Comparison of ENCODE assay signal across 13 cellular contexts in the genomic region with DNA sequence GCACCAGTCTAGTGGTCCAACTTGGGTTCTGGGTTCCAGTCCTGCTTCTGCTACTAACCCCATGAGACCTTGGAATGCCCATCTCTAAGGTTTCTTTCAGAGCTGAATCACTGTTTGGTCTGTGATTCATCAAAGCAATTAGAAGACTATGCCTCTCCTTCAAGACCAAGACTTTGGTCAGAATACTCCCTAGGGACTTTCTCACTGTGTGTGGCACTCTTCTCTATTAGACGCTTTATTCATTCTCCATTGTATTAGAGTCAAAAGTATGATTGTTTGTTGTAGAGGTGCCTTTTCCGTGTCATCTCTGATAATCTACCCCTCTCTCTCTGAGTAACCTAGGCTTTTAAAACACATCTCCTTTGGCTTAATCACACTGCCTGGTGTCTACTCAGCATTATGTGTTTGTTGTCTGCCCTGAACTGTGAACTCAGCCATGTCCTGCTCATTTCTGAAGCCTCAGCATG.
DNase-seq lines count a peak whose midpoint lies in the region; ATAC-seq and TF ChIP-seq lines count a peak whose summit lies in the region.
"Had no signal": no experiment of that assay in that cellular context is flagged by ENCODE, and none has a peak within 500 bp of the region (broad histone marks: within the 10 kb centered on the region; RNA-seq: fewer than 3 reads in every experiment).

No MANE protein-coding gene starts in this region.

- H3K4me1 ChIP-seq in hepatocyte (ENCODE audit: insufficient read depth): peaks cover 9% of the 10 kb centered on the region
- peaks cover 0 to 99% (median 64%) of the 10 kb centered on the region in 4 donors for H3K4me1 ChIP-seq in tibial artery

- no peak overlapping the region for H2AFZ ChIP-seq in hepatocyte

- H3K27me3 Mint-ChIP-seq in activated naive CD4-positive, alpha-beta T cell treated with anti-CD3 and anti-CD28 coated beads, Interleukin-2, amount 10 ng/mL, durations not matched to agents 7 days and 5 days: no peaks in the 10 kb centered on the region

- peak; percentile 59 to 78 for ATAC-seq in activated naive CD4-positive, alpha-beta T cell treated with anti-CD3 and anti-CD28 coated beads, Interleukin-2, amount 50 U/mL, for 72 hours
- no peak for ATAC-seq in HG02623 (IDR thresholded peaks at IDR 0.05; ENCODE audit: unreplicated experiment)

- H3K36me3 ChIP-seq in hepatocyte (replicated peaks; ENCODE audit: insufficient read depth, low read depth) (no peaks in the 10 kb centered on the region), tibial artery (no peaks in the 10 kb centered on the region)

- no peak overlapping the region for H3K4me2 ChIP-seq in hepatocyte

- H3K27ac ChIP-seq in hepatocyte: peak overlapping the region; percentile 57
- peak overlapping the region; percentile 67 to 68 for H3K27ac ChIP-seq in tibial artery

- peaks cover 0 to 6% of the 10 kb centered on the region in 2 donors for H3K36me3 Mint-ChIP-seq in activated naive CD4-positive, alpha-beta T cell treated with anti-CD3 and anti-CD28 coated beads, Interleukin-2, amount 50 U/mL, for 72 hours
- H3K36me3 Mint-ChIP-seq in activated naive CD4-positive, alpha-beta T cell treated with anti-CD3 and anti-CD28 coated beads, Interleukin-2, amount 10 ng/mL, durations not matched to agents 7 days and 5 days: peaks cover 16% of the 10 kb centered on the region

- H3K4me3 ChIP-seq in hepatocyte: no peak overlapping the region
- no peak overlapping the region for H3K4me3 ChIP-seq in tibial artery

- H3K27me3 ChIP-seq in hepatocyte (no peaks in the 10 kb centered on the region), tibial artery (no peaks in the 10 kb centered on the region)

- 82% methylated on average over 2 of the region's 2 CpGs for WGBS in hepatocyte (ENCODE audit: low lambda C conversion rate, missing lambda C conversion rate)

- no peaks in the 10 kb centered on the region for H3K9me3 ChIP-seq in hepatocyte (ENCODE audit: low read depth)
- H3K9me3 ChIP-seq in tibial artery: no peaks in the 10 kb centered on the region

- no peak overlapping the region for H3K4me3 Mint-ChIP-seq in activated naive CD4-positive, alpha-beta T cell treated with anti-CD3 and anti-CD28 coated beads, Interleukin-2, amount 10 ng/mL, durations not matched to agents 7 days and 5 days

- no peak overlapping the region for H3K27ac Mint-ChIP-seq in activated naive CD4-positive, alpha-beta T cell treated with anti-CD3 and anti-CD28 coated beads, Interleukin-2, amount 50 U/mL, for 72 hours
- no peak overlapping the region for H3K27ac Mint-ChIP-seq in activated naive CD4-positive, alpha-beta T cell treated with anti-CD3 and anti-CD28 coated beads, Interleukin-2, amount 10 ng/mL, durations not matched to agents 7 days and 5 days

- CTCF ChIA-PET in activated naive CD4-positive, alpha-beta T cell treated with anti-CD3 and anti-CD28 coated beads, Interleukin-2, amount 10 ng/mL, durations not matched to agents 7 days and 5 days (lab: Charles Lee): no interaction called here

- intact Hi-C loops in tibial artery (cut with DNase I; ENCODE audit: low total_unique reads): no loop called here

- TF ChIP-seq CTCF in hepatocyte (IDR thresholded peaks at IDR 0.05; ENCODE audit: poor library complexity) (no peak), tibial artery (IDR thresholded peaks at IDR 0.05) (no peak)

- no peaks in the 10 kb centered on the region for H3K9me2 ChIP-seq in hepatocyte (replicated peaks; ENCODE audit: insufficient read depth)

- no peaks in the 10 kb centered on the region for H4K20me1 ChIP-seq in hepatocyte (ENCODE audit: insufficient read depth, poor library complexity, severe bottlenecking)

- no peak for DNase-seq in activated naive CD4-positive, alpha-beta T cell treated with anti-CD3 and anti-CD28 coated beads, Interleukin-2, amount 50 U/mL, for 72 hours (ENCODE audit: low spot score in 2 of 2)
- no peak for DNase-seq in activated naive CD4-positive, alpha-beta T cell treated with anti-CD3 and anti-CD28 coated beads, Interleukin-2, amount 10 ng/mL, durations not matched to agents 7 days and 5 days
- DNase-seq in SW480 (ENCODE audit: low spot score) (peak; percentile 4), hepatocyte (ENCODE audit: low spot score) (peak; percentile 27), tibial artery (no peak), Ammon's horn (ENCODE audit: low spot score) (no peak), superior temporal gyrus (ENCODE audit: extremely low spot score) (no peak)
- DNase-seq: AML-193; anterior cingulate cortex; NCI-H1048; OCI-M1; stimulated activated CD4-positive, alpha-beta T cell treated with anti-CD3 and anti-CD28 coated beads, Interleukin-4, amount 100 ng/mL, for 1 hour had no signal

- no peaks in the 10 kb centered on the region for H3K9me3 Mint-ChIP-seq in activated naive CD4-positive, alpha-beta T cell treated with anti-CD3 and anti-CD28 coated beads, Interleukin-2, amount 50 U/mL, for 72 hours
- H3K9me3 Mint-ChIP-seq in activated naive CD4-positive, alpha-beta T cell treated with anti-CD3 and anti-CD28 coated beads, Interleukin-2, amount 10 ng/mL, durations not matched to agents 7 days and 5 days: no peaks in the 10 kb centered on the region

- peaks cover 69% of the 10 kb centered on the region for H3K79me2 ChIP-seq in hepatocyte

- no peaks in the 10 kb centered on the region for H3K4me1 Mint-ChIP-seq in activated naive CD4-positive, alpha-beta T cell treated with anti-CD3 and anti-CD28 coated beads, Interleukin-2, amount 10 ng/mL, durations not matched to agents 7 days and 5 days

Comparison
In these comparisons a context has a peak if more than half of its experiments do, and no peak if none do; other contexts are left out.
1. DNase-seq: peak in SW480 (single experiment) and hepatocyte (single experiment); none in activated naive CD4-positive, alpha-beta T cell treated with anti-CD3 and anti-CD28 coated beads, Interleukin-2, amount 50 U/mL, for 72 hours (0 of 2), activated naive CD4-positive, alpha-beta T cell treated with anti-CD3 and anti-CD28 coated beads, Interleukin-2, amount 10 ng/mL, durations not matched to agents 7 days and 5 days (single experiment), tibial artery (0 of 2), Ammon's horn (single experiment) and superior temporal gyrus (single experiment).